8 cellular contexts compared by ENCODE assay signal in genomic region chr20:51022227-51022802, GRCh38. TPM values are rescaled to one million over a fixed set of nuclear protein-coding genes. Genes with fewer than 3 reads are reported as not detected.
A peak's percentile ranks its signal among the peaks of the same experiment; 100 is the strongest.
DNase-seq lines count a peak whose midpoint lies in the region; ATAC-seq, FAIRE-seq and TF ChIP-seq lines count a peak whose summit lies in the region.

No MANE protein-coding gene starts in this region.

- peaks cover 21% of the 10 kb centered on the region for H3K27me3 Mint-ChIP-seq in mesothelial cell of epicardium (ENCODE audit: low read depth)
- peaks cover 74% of the 10 kb centered on the region for H3K27me3 Mint-ChIP-seq in activated CD8-positive, alpha-beta memory T cell treated with anti-CD3 and anti-CD28 coated beads, Interleukin-2, amount 10 ng/mL, durations not matched to agents 7 days and 5 days

- H3K4me3 ChIP-seq in left ventricle myocardium inferior: peak overlapping the region; percentile 65
- H3K4me3 ChIP-seq in colonic mucosa: peak overlapping the region; percentile 67

- H3K4me1 Mint-ChIP-seq in mesothelial cell of epicardium: peaks cover 47% of the 10 kb centered on the region
- peaks cover 3% of the 10 kb centered on the region for H3K4me1 Mint-ChIP-seq in activated CD8-positive, alpha-beta memory T cell treated with anti-CD3 and anti-CD28 coated beads, Interleukin-2, amount 10 ng/mL, durations not matched to agents 7 days and 5 days

- CTCF ChIA-PET in activated CD8-positive, alpha-beta memory T cell treated with anti-CD3 and anti-CD28 coated beads, Interleukin-2, amount 10 ng/mL, durations not matched to agents 7 days and 5 days (lab: Charles Lee): no interaction called here

- intact Hi-C loops in left ventricle myocardium inferior (cut with micrococcal nuclease) (no loop called here), cardiac septum (cut with DNase I) (no loop called here), colonic mucosa (cut with DNase I) (no loop called here)

- no peaks in the 10 kb centered on the region for H3K9me3 Mint-ChIP-seq in mesothelial cell of epicardium
- H3K9me3 Mint-ChIP-seq in activated CD8-positive, alpha-beta memory T cell treated with anti-CD3 and anti-CD28 coated beads, Interleukin-2, amount 10 ng/mL, durations not matched to agents 7 days and 5 days (ENCODE audit: low read depth): no peaks in the 10 kb centered on the region

- FAIRE-seq in urothelium cell line (lab: Jason Lieb, UNC): peak; percentile 75

- H3K36me3 Mint-ChIP-seq in mesothelial cell of epicardium: peaks cover 5% of the 10 kb centered on the region
- H3K36me3 Mint-ChIP-seq in activated CD8-positive, alpha-beta memory T cell treated with anti-CD3 and anti-CD28 coated beads, Interleukin-2, amount 10 ng/mL, durations not matched to agents 7 days and 5 days: no peaks in the 10 kb centered on the region

- no peak overlapping the region for H3K27ac ChIP-seq in left ventricle myocardium inferior (replicated peaks)
- H3K27ac ChIP-seq in colonic mucosa: no peak overlapping the region

- H3K36me3 ChIP-seq in left ventricle myocardium inferior (no peaks in the 10 kb centered on the region), colonic mucosa (no peaks in the 10 kb centered on the region)

- no peak for TF ChIP-seq CTCF in left ventricle myocardium inferior (IDR thresholded peaks at IDR 0.05; ENCODE audit: borderline replicate concordance)
- TF ChIP-seq CTCF in colonic mucosa (IDR thresholded peaks at IDR 0.05): no peak
- TF ChIP-seq CTCF in mesothelial cell of epicardium (IDR thresholded peaks at IDR 0.05; ENCODE audit: unreplicated experiment): no peak

- no peak for ATAC-seq in activated CD8-positive, alpha-beta memory T cell treated with anti-CD3 and anti-CD28 coated beads, Interleukin-2, amount 10 ng/mL, durations not matched to agents 7 days and 5 days

- H3K9ac ChIP-seq in colonic mucosa (ENCODE audit: low read depth in 2 of 2, low read length in 2 of 2): peak overlapping the region; percentile 34 to 72

- DNase-seq in left ventricle myocardium inferior (no peak), cardiac septum (ENCODE audit: low spot score) (no peak), colonic mucosa (no peak), mesothelial cell of epicardium (ENCODE audit: low spot score in 2 of 2, unreplicated experiment in 2 of 2) (no peak), urothelium cell line (ENCODE audit: low spot score) (no peak), D341Med (ENCODE audit: low spot score) (no peak), GM19238 (ENCODE audit: insufficient read length, low spot score) (no peak)
- no peak for DNase-seq in activated CD8-positive, alpha-beta memory T cell treated with anti-CD3 and anti-CD28 coated beads, Interleukin-2, amount 10 ng/mL, durations not matched to agents 7 days and 5 days

- peak overlapping the region; percentile 80 for H3K27ac Mint-ChIP-seq in mesothelial cell of epicardium
- H3K27ac Mint-ChIP-seq in activated CD8-positive, alpha-beta memory T cell treated with anti-CD3 and anti-CD28 coated beads, Interleukin-2, amount 10 ng/mL, durations not matched to agents 7 days and 5 days: no peak overlapping the region

- H3K4me3 Mint-ChIP-seq in mesothelial cell of epicardium: peak overlapping the region; percentile 67
- no peak overlapping the region for H3K4me3 Mint-ChIP-seq in activated CD8-positive, alpha-beta memory T cell treated with anti-CD3 and anti-CD28 coated beads, Interleukin-2, amount 10 ng/mL, durations not matched to agents 7 days and 5 days

- H3K9me3 ChIP-seq in left ventricle myocardium inferior (replicated peaks) (no peaks in the 10 kb centered on the region), colonic mucosa (no peaks in the 10 kb centered on the region)

- peaks cover 15% of the 10 kb centered on the region for H3K4me1 ChIP-seq in left ventricle myocardium inferior
- no peaks in the 10 kb centered on the region for H3K4me1 ChIP-seq in colonic mucosa

- H3K27me3 ChIP-seq in left ventricle myocardium inferior (ENCODE audit: low read depth): peaks cover 100% of the 10 kb centered on the region
- peaks cover 29% of the 10 kb centered on the region for H3K27me3 ChIP-seq in colonic mucosa

RNA-seq across cellular contexts. Expression of gene KCNG1, which starts 0.6 kb away (rescaled TPM):
- total RNA-seq in left ventricle myocardium inferior (0.30 TPM), cardiac septum (0.48 TPM), colonic mucosa (10 to 100 TPM in 1 of 2 donors, 1 to 10 TPM in 1; 5.8 to 10.3 TPM), mesothelial cell of epicardium (40.8 to 44.3 TPM (median 44.2 TPM) in 3 replicates)
- total RNA-seq in activated CD8-positive, alpha-beta memory T cell treated with anti-CD3 and anti-CD28 coated beads, Interleukin-2, amount 10 ng/mL, durations not matched to agents 7 days and 5 days: 1 to 10 TPM in 1 of 2 experiments, not detected in 1; 1.1 TPM
